Comparison of ENCODE assay signal across 20 cellular contexts in genomic region chr5:162565-163337, GRCh38. TPM values are rescaled to one million over a fixed set of nuclear protein-coding genes. Genes with fewer than 3 reads are reported as not detected.
DNase-seq lines count a peak whose midpoint lies in the region; ATAC-seq and TF ChIP-seq lines count a peak whose summit lies in the region.
"Had no signal": no experiment of that assay in that cellular context is flagged by ENCODE, and none has a peak within 500 bp of the region (broad histone marks: within the 10 kb centered on the region; RNA-seq: fewer than 3 reads in every experiment).

No MANE protein-coding gene starts in this region.

- H3K4me1 Mint-ChIP-seq in stimulated activated memory B cell treated with anti-CD40 and anti-IgM and Interleukin-4, amounts not matched to agents 10 μg/mL and 1 μg/mL and 100 μg/mL, for 72 hours: no peaks in the 10 kb centered on the region

- no peak overlapping the region for H3K4me3 ChIP-seq in H7 (ENCODE audit: insufficient read depth, low read depth, low read length)
- H3K4me3 ChIP-seq in lower lobe of right lung: no peak overlapping the region
- no peak overlapping the region for H3K4me3 ChIP-seq in effector memory CD4-positive, alpha-beta T cell (ENCODE audit: insufficient read depth, low read depth, low read length, poor library complexity, severe bottlenecking)

- ATAC-seq in activated CD4-positive, CD25-positive, alpha-beta regulatory T cell treated with anti-CD3 and anti-CD28 coated beads, Interleukin-2, amount 50 U/mL, for 24 hours: no peak
- ATAC-seq in lower lobe of right lung (peak; percentile 9 to 22), GM18502 (IDR thresholded peaks at IDR 0.05; ENCODE audit: poor library complexity, unreplicated experiment) (no peak)
- ATAC-seq in stimulated activated memory B cell treated with anti-CD40 and anti-IgM and Interleukin-4, amounts not matched to agents 10 μg/mL and 1 μg/mL and 100 μg/mL, for 72 hours: peak; percentile 39

- H3K9me3 Mint-ChIP-seq in stimulated activated memory B cell treated with anti-CD40 and anti-IgM and Interleukin-4, amounts not matched to agents 10 μg/mL and 1 μg/mL and 100 μg/mL, for 72 hours: no peaks in the 10 kb centered on the region

- TF ChIP-seq CTCF in lower lobe of right lung (IDR thresholded peaks at IDR 0.05): no peak

- no peak overlapping the region for H3K27ac Mint-ChIP-seq in stimulated activated memory B cell treated with anti-CD40 and anti-IgM and Interleukin-4, amounts not matched to agents 10 μg/mL and 1 μg/mL and 100 μg/mL, for 72 hours

- H3K27ac ChIP-seq in lower lobe of right lung: no peak overlapping the region
- no peak overlapping the region for H3K27ac ChIP-seq in effector memory CD4-positive, alpha-beta T cell (ENCODE audit: insufficient read depth, low read length, poor library complexity, severe bottlenecking)
- H3K27ac ChIP-seq: 22Rv1, KMS-11 had no signal

- peaks cover 33% of the 10 kb centered on the region for H3K27me3 Mint-ChIP-seq in stimulated activated memory B cell treated with anti-CD40 and anti-IgM and Interleukin-4, amounts not matched to agents 10 μg/mL and 1 μg/mL and 100 μg/mL, for 72 hours

- no peaks in the 10 kb centered on the region for H3K36me3 Mint-ChIP-seq in stimulated activated memory B cell treated with anti-CD40 and anti-IgM and Interleukin-4, amounts not matched to agents 10 μg/mL and 1 μg/mL and 100 μg/mL, for 72 hours

- peak; percentile 22 for DNase-seq in activated CD4-positive, CD25-positive, alpha-beta regulatory T cell treated with anti-CD3 and anti-CD28 coated beads, Interleukin-2, amount 50 U/mL, for 72 hours
- DNase-seq in H7 (peak; percentile 51), lower lobe of right lung (no peak), NCI-H2029 treated with DMSO at 0.1 percent for 48 hours (lab: John Stamatoyannopoulos, UW) (no peak)
- DNase-seq in effector memory CD4-positive, alpha-beta T cell: no peak
- DNase-seq: C1 segment of cervical spinal cord, COR-L47, DMS153, MM.1S, NCI-H1105, NCI-H1694 treated with DMSO at 0.1 percent for 48 hours, NCI-H2171 treated with DMSO at 0.1 percent for 48 hours, SIG-M5 had no signal

- H3K27me3 ChIP-seq in H7 (ENCODE audit: control insufficient read depth, insufficient read depth, low read length): no peaks in the 10 kb centered on the region
- no peaks in the 10 kb centered on the region for H3K27me3 ChIP-seq in lower lobe of right lung (ENCODE audit: low read depth)
- H3K27me3 ChIP-seq in effector memory CD4-positive, alpha-beta T cell (replicated peaks; ENCODE audit: control insufficient read depth, insufficient read depth, low read length, poor library complexity, severe bottlenecking): no peaks in the 10 kb centered on the region

- H3K4me3 Mint-ChIP-seq in stimulated activated memory B cell treated with anti-CD40 and anti-IgM and Interleukin-4, amounts not matched to agents 10 μg/mL and 1 μg/mL and 100 μg/mL, for 72 hours: no peak overlapping the region

- H3K4me1 ChIP-seq in lower lobe of right lung: no peaks in the 10 kb centered on the region
- no peaks in the 10 kb centered on the region for H3K4me1 ChIP-seq in effector memory CD4-positive, alpha-beta T cell (ENCODE audit: control insufficient read depth, insufficient read depth, low read length, poor library complexity, severe bottlenecking)

- intact Hi-C loops in lower lobe of right lung (cut with DNase I): no loop called here

- no peaks in the 10 kb centered on the region for H3K9me3 ChIP-seq in lower lobe of right lung
- no peaks in the 10 kb centered on the region for H3K9me3 ChIP-seq in effector memory CD4-positive, alpha-beta T cell (ENCODE audit: control insufficient read depth, low read length)

- H3K36me3 ChIP-seq in H7 (replicated peaks; ENCODE audit: control insufficient read depth, insufficient read depth, low read length): peaks cover 5% of the 10 kb centered on the region
- H3K36me3 ChIP-seq in lower lobe of right lung: no peaks in the 10 kb centered on the region
- no peaks in the 10 kb centered on the region for H3K36me3 ChIP-seq in effector memory CD4-positive, alpha-beta T cell (ENCODE audit: control insufficient read depth, insufficient read depth, low read length)

RNA-seq across cellular contexts. Expression of gene LRRC14B, which starts 28.5 kb away (rescaled TPM):
- 0.44 TPM in 1 of 2 replicates, not detected in the other for total RNA-seq in H7 (2014; rRNA removed; shearing (Covaris generic))
- total RNA-seq in lower lobe of right lung: not detected
- total RNA-seq: H1, NCI-H460 had no signal

RNA-seq across cellular contexts. Expression of gene CCDC127, which starts 55.2 kb away (rescaled TPM):
- 3.3 and 4.4 TPM in 2 replicates for total RNA-seq in H7 (2014; rRNA removed; shearing (Covaris generic))
- total RNA-seq in lower lobe of right lung: 4.9 TPM

RNA-seq across cellular contexts. Expression of gene SDHA, which starts 55.4 kb away (rescaled TPM):
- 93.4 and 112 TPM in 2 replicates for total RNA-seq in H7 (2014; rRNA removed; shearing (Covaris generic))
- total RNA-seq in lower lobe of right lung: 89.6 TPM

Comparison
In these comparisons a context has a peak if more than half of its experiments do, and no peak if none do; other contexts are left out.
1. DNase-seq: peak in activated CD4-positive, CD25-positive, alpha-beta regulatory T cell treated with anti-CD3 and anti-CD28 coated beads, Interleukin-2, amount 50 U/mL, for 72 hours (single experiment) and H7 (single experiment); none in lower lobe of right lung (single experiment), NCI-H2029 treated with DMSO at 0.1 percent for 48 hours (single experiment) and effector memory CD4-positive, alpha-beta T cell (0 of 3).
2. ATAC-seq: peak in lower lobe of right lung (2 of 2) and stimulated activated memory B cell treated with anti-CD40 and anti-IgM and Interleukin-4, amounts not matched to agents 10 μg/mL and 1 μg/mL and 100 μg/mL, for 72 hours (single experiment); none in activated CD4-positive, CD25-positive, alpha-beta regulatory T cell treated with anti-CD3 and anti-CD28 coated beads, Interleukin-2, amount 50 U/mL, for 24 hours (0 of 2) and GM18502 (single experiment).